32 cellular contexts compared by ENCODE assay signal in the genomic region with DNA sequence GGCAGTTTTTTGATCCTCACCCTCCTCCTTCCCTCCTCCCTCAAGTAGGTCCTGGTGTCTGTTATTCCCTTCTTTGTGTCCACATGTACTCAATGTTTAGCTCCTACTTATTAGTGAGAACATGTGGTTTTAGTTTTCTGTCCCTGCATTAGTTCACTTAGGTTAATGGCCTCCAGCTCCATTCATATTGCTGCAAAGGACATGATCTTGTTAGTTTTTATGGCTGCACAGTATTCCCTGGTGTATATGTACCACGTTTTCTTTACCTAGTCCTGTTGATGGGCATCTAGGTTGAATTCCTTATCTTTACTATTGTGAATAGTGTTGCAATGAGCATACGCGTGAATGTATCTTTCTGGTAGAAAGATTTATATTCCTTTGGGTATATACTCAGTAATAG.
"Had no signal": no experiment of that assay in that cellular context is flagged by ENCODE, and none has a peak within 500 bp of the region (broad histone marks: within the 10 kb centered on the region; RNA-seq: fewer than 3 reads in every experiment).

No MANE protein-coding gene starts in this region.

- H3K9me3 ChIP-seq: left lung, lower lobe of right lung, neutrophil, ovary, right atrium auricular region, stomach, testis, thyroid gland, transverse colon, upper lobe of left lung, vagina had no signal

- H3K27ac ChIP-seq: left lung, lower lobe of right lung, neural progenitor cell, neutrophil, ovary, right atrium auricular region, right lobe of liver, skin epidermis, stomach, testis, thyroid gland, transverse colon, upper lobe of left lung, vagina had no signal

- H3K36me3 ChIP-seq: left lung, lower lobe of right lung, neural progenitor cell, neutrophil, ovary, right atrium auricular region, right lobe of liver, stomach, thyroid gland, transverse colon, upper lobe of left lung, vagina had no signal

- H3K27me3 ChIP-seq: left lung, neural progenitor cell, neutrophil, ovary, right atrium auricular region, right lobe of liver, stomach, testis, thyroid gland, transverse colon, upper lobe of left lung, vagina had no signal

- H3K9ac ChIP-seq: neural progenitor cell had no signal

- FAIRE-seq: islet of Langerhans had no signal

- H3K4me3 Mint-ChIP-seq: immature natural killer cell; mesothelial cell of epicardium; naive B cell; natural killer cell; nephron progenitor cell; neural progenitor cell; stimulated activated naive B cell treated with anti-CD40 and anti-IgM and Interleukin-4, amounts not matched to agents 10 μg/mL and 1 μg/mL and 100 μg/mL, for 72 hours had no signal

- H3K27ac Mint-ChIP-seq: immature natural killer cell; mesothelial cell of epicardium; natural killer cell; nephron progenitor cell; neural progenitor cell; progenitor cell of endocrine pancreas; stimulated activated naive B cell treated with anti-CD40 and anti-IgM and Interleukin-4, amounts not matched to agents 10 μg/mL and 1 μg/mL and 100 μg/mL, for 72 hours had no signal

- H3K27me3 Mint-ChIP-seq: naive B cell; progenitor cell of endocrine pancreas; stimulated activated naive B cell treated with anti-CD40 and anti-IgM and Interleukin-4, amounts not matched to agents 10 μg/mL and 1 μg/mL and 100 μg/mL, for 72 hours had no signal

- H3K4me1 Mint-ChIP-seq: immature natural killer cell, mesothelial cell of epicardium, natural killer cell, nephron progenitor cell, neural progenitor cell had no signal

- H2AFZ ChIP-seq: neural progenitor cell had no signal

- H3K9me3 Mint-ChIP-seq: neural progenitor cell had no signal

- DNase-seq: hypothalamus; immature natural killer cell; kidney; left colon; left lung; lower lobe of right lung; mammary epithelial cell; naive B cell; natural killer cell; nephron progenitor cell; occipital lobe; ovary; right lobe of liver; stimulated activated CD4-positive, alpha-beta T cell treated with anti-CD3 and anti-CD28 coated beads, Interleukin-12 subunit alpha, Interleukin-12 subunit beta, amount 100 ng/mL, for 4 hours; stimulated activated CD4-positive, alpha-beta T cell treated with anti-CD3 and anti-CD28 coated beads, Interleukin-15, amount 100 ng/mL, for 24 hours; stimulated activated CD4-positive, alpha-beta T cell treated with anti-CD3 and anti-CD28 coated beads, Interleukin-2, amount 100 ng/mL, for 24 hours; stimulated activated CD4-positive, alpha-beta T cell treated with anti-CD3 and anti-CD28 coated beads, Interleukin-4, amount 100 ng/mL, for 1 hour; stimulated activated naive B cell treated with anti-CD40 and anti-IgM and Interleukin-4, amounts not matched to agents 10 μg/mL and 1 μg/mL and 100 μg/mL, for 72 hours; stimulated activated naive CD8-positive, alpha-beta T cell treated with anti-CD3 and anti-CD28 coated beads, Interleukin-15, Interleukin-2, amounts not matched to agents 100 U/mL and 50 U/mL, for 24 hours; stomach; testis; thyroid gland; transverse colon; upper lobe of left lung had no signal

- H3K4me2 ChIP-seq: neural progenitor cell had no signal

- ATAC-seq: left colon; left lung; lower lobe of right lung; natural killer cell; right lobe of liver; stimulated activated naive B cell treated with anti-CD40 and anti-IgM and Interleukin-4, amounts not matched to agents 10 μg/mL and 1 μg/mL and 100 μg/mL, for 72 hours; stimulated activated naive CD8-positive, alpha-beta T cell treated with anti-CD3 and anti-CD28 coated beads, Interleukin-15, Interleukin-2, amounts not matched to agents 100 U/mL and 50 U/mL, for 24 hours had no signal

- H3K4me1 ChIP-seq: left lung, lower lobe of right lung, neural progenitor cell, right atrium auricular region, right lobe of liver, stomach, testis, thyroid gland, transverse colon, upper lobe of left lung, vagina had no signal

- H3K4me3 ChIP-seq: left lung, lower lobe of right lung, neural progenitor cell, ovary, right atrium auricular region, right lobe of liver, skin epidermis, stomach, testis, thyroid gland, transverse colon, upper lobe of left lung, vagina had no signal

- H3K36me3 Mint-ChIP-seq: natural killer cell had no signal
